In genomic region chr3:154193174-154193573, GRCh38 we compare ENCODE assay signal across 33 cellular contexts.
"Had no signal": no experiment of that assay in that cellular context is flagged by ENCODE, and none has a peak within 500 bp of the region (broad histone marks: within the 10 kb centered on the region; RNA-seq: fewer than 3 reads in every experiment).

No MANE protein-coding gene starts in this region.

- H3K36me3 ChIP-seq: brain microvascular endothelial cell, ovary, uterus had no signal

- H3K4me1 ChIP-seq: uterus had no signal

- H3K27me3 ChIP-seq: brain microvascular endothelial cell, ovary, uterus had no signal

- H3K4me3 Mint-ChIP-seq: activated naive CD4-positive, alpha-beta T cell treated with anti-CD3 and anti-CD28 coated beads, Interleukin-2, amount 10 ng/mL, durations not matched to agents 7 days and 5 days; activated naive CD8-positive, alpha-beta T cell treated with anti-CD3 and anti-CD28 coated beads, Interleukin-2, amount 10 ng/mL, durations not matched to agents 7 days and 5 days; activated T-cell treated with anti-CD3 and anti-CD28 coated beads, Interleukin-2, amount 50 U/mL, for 24 hours; effector memory CD8-positive, alpha-beta T cell; mesothelial cell of epicardium; naive thymus-derived CD4-positive, alpha-beta T cell; stimulated activated memory B cell treated with anti-CD40 and anti-IgM and Interleukin-4, amounts not matched to agents 10 μg/mL and 1 μg/mL and 100 μg/mL, for 72 hours; stimulated activated naive CD8-positive, alpha-beta T cell treated with anti-CD3 and anti-CD28 coated beads, Interleukin-15, amount 100 ng/mL, for 72 hours; T-helper 17 cell; type B pancreatic cell had no signal

- DNase-seq: activated CD4-positive, alpha-beta T cell treated with anti-CD3 and anti-CD28 coated beads for 48 hours; activated CD4-positive, alpha-beta T cell treated with anti-CD3 and anti-CD28 coated beads, Interleukin-2, amount 50 U/mL, for 48 hours; activated CD8-positive, alpha-beta memory T cell treated with anti-CD3 and anti-CD28 coated beads, Interleukin-2, amount 50 U/mL, for 48 hours; activated gamma-delta T cell; activated naive CD4-positive, alpha-beta T cell treated with anti-CD3 and anti-CD28 coated beads, Interleukin-2, amount 10 ng/mL, durations not matched to agents 7 days and 5 days; activated naive CD8-positive, alpha-beta T cell treated with anti-CD3 and anti-CD28 coated beads, Interleukin-2, amount 10 ng/mL, durations not matched to agents 7 days and 5 days; activated T-cell treated with anti-CD3 and anti-CD28 coated beads, Interleukin-2, amount 50 U/mL, for 24 hours; amniotic stem cell; brain microvascular endothelial cell; cortex of kidney; effector memory CD8-positive, alpha-beta T cell; erythroblast; glutamatergic neuron; left cardiac atrium; naive thymus-derived CD4-positive, alpha-beta T cell; ovary; retina; stimulated activated CD4-positive, alpha-beta T cell treated with anti-CD3 and anti-CD28 coated beads, Interleukin-1b, Interleukin-23, amount 100 ng/mL, for 48 hours; stimulated activated CD4-positive, alpha-beta T cell treated with anti-CD3 and anti-CD28 coated beads, Interleukin-4, amount 100 ng/mL, for 4 hours; stimulated activated CD8-positive, alpha-beta memory T cell treated with anti-CD3 and anti-CD28 coated beads, Interleukin-4, amount 100 ng/mL, for 48 hours; stimulated activated naive CD8-positive, alpha-beta T cell treated with anti-CD3 and anti-CD28 coated beads, Interleukin-15, amount 100 ng/mL, for 72 hours; substantia nigra; T-helper 17 cell; T1000; uterus; WERI-Rb-1 had no signal

- H3K9me3 Mint-ChIP-seq: activated naive CD4-positive, alpha-beta T cell treated with anti-CD3 and anti-CD28 coated beads, Interleukin-2, amount 10 ng/mL, durations not matched to agents 7 days and 5 days; activated naive CD8-positive, alpha-beta T cell treated with anti-CD3 and anti-CD28 coated beads, Interleukin-2, amount 10 ng/mL, durations not matched to agents 7 days and 5 days; activated T-cell treated with anti-CD3 and anti-CD28 coated beads, Interleukin-2, amount 50 U/mL, for 24 hours; stimulated activated memory B cell treated with anti-CD40 and anti-IgM and Interleukin-4, amounts not matched to agents 10 μg/mL and 1 μg/mL and 100 μg/mL, for 72 hours; type B pancreatic cell had no signal

- H3K27me3 Mint-ChIP-seq: progenitor cell of endocrine pancreas; stimulated activated memory B cell treated with anti-CD40 and anti-IgM and Interleukin-4, amounts not matched to agents 10 μg/mL and 1 μg/mL and 100 μg/mL, for 72 hours; type B pancreatic cell had no signal

- H3K9me3 ChIP-seq: ovary, uterus had no signal

- ATAC-seq: activated CD4-positive, CD25-positive, alpha-beta regulatory T cell treated with anti-CD3 and anti-CD28 coated beads, Interleukin-2, amount 50 U/mL, for 24 hours; effector memory CD8-positive, alpha-beta T cell; left cardiac atrium; naive thymus-derived CD4-positive, alpha-beta T cell; sciatic nerve; stimulated activated memory B cell treated with anti-CD40 and anti-IgM and Interleukin-4, amounts not matched to agents 10 μg/mL and 1 μg/mL and 100 μg/mL, for 72 hours; stimulated activated naive CD8-positive, alpha-beta T cell treated with anti-CD3 and anti-CD28 coated beads, Interleukin-15, amount 100 ng/mL, for 72 hours; T-helper 17 cell had no signal

- H3K4me1 Mint-ChIP-seq: activated naive CD4-positive, alpha-beta T cell treated with anti-CD3 and anti-CD28 coated beads, Interleukin-2, amount 10 ng/mL, durations not matched to agents 7 days and 5 days; activated naive CD8-positive, alpha-beta T cell treated with anti-CD3 and anti-CD28 coated beads, Interleukin-2, amount 10 ng/mL, durations not matched to agents 7 days and 5 days; stimulated activated memory B cell treated with anti-CD40 and anti-IgM and Interleukin-4, amounts not matched to agents 10 μg/mL and 1 μg/mL and 100 μg/mL, for 72 hours; stimulated activated naive CD8-positive, alpha-beta T cell treated with anti-CD3 and anti-CD28 coated beads, Interleukin-15, amount 100 ng/mL, for 72 hours had no signal

- H3K4me2 ChIP-seq: smooth muscle cell had no signal

- H3K36me3 Mint-ChIP-seq: activated naive CD4-positive, alpha-beta T cell treated with anti-CD3 and anti-CD28 coated beads, Interleukin-2, amount 10 ng/mL, durations not matched to agents 7 days and 5 days; activated naive CD8-positive, alpha-beta T cell treated with anti-CD3 and anti-CD28 coated beads, Interleukin-2, amount 10 ng/mL, durations not matched to agents 7 days and 5 days; stimulated activated memory B cell treated with anti-CD40 and anti-IgM and Interleukin-4, amounts not matched to agents 10 μg/mL and 1 μg/mL and 100 μg/mL, for 72 hours had no signal

- H3K27ac Mint-ChIP-seq: activated naive CD4-positive, alpha-beta T cell treated with anti-CD3 and anti-CD28 coated beads, Interleukin-2, amount 10 ng/mL, durations not matched to agents 7 days and 5 days; activated naive CD8-positive, alpha-beta T cell treated with anti-CD3 and anti-CD28 coated beads, Interleukin-2, amount 10 ng/mL, durations not matched to agents 7 days and 5 days; activated T-cell treated with anti-CD3 and anti-CD28 coated beads, Interleukin-2, amount 50 U/mL, for 24 hours; effector memory CD8-positive, alpha-beta T cell; mesothelial cell of epicardium; naive thymus-derived CD4-positive, alpha-beta T cell; progenitor cell of endocrine pancreas; stimulated activated memory B cell treated with anti-CD40 and anti-IgM and Interleukin-4, amounts not matched to agents 10 μg/mL and 1 μg/mL and 100 μg/mL, for 72 hours; stimulated activated naive CD8-positive, alpha-beta T cell treated with anti-CD3 and anti-CD28 coated beads, Interleukin-15, amount 100 ng/mL, for 72 hours; T-helper 17 cell; type B pancreatic cell had no signal

- H3K27ac ChIP-seq: brain microvascular endothelial cell, ovary, uterus, WERI-Rb-1 had no signal

- H3K4me3 ChIP-seq: ovary, smooth muscle cell, uterus had no signal
